In genomic region chr14:95402184-95402583, GRCh38 we compare ENCODE assay signal across 30 cellular contexts.
"Had no signal": no experiment of that assay in that cellular context is flagged by ENCODE, and none has a peak within 500 bp of the region (broad histone marks: within the 10 kb centered on the region; RNA-seq: fewer than 3 reads in every experiment).

No MANE protein-coding gene starts in this region.

- H3K9me3 ChIP-seq: adrenal gland, ascending aorta, ovary, spleen, thoracic aorta, uterus had no signal

- H3K4me3 ChIP-seq: adrenal gland, ascending aorta, hepatocyte, ovary, spleen, thoracic aorta, uterus had no signal

- H3K27ac ChIP-seq: adrenal gland, ascending aorta, brain microvascular endothelial cell, hepatocyte, ovary, spleen, thoracic aorta, uterus, WERI-Rb-1 had no signal

- H2AFZ ChIP-seq: hepatocyte had no signal

- FAIRE-seq: endothelial cell of umbilical vein had no signal

- H3K4me2 ChIP-seq: hepatocyte had no signal

- ATAC-seq: activated CD4-positive, CD25-positive, alpha-beta regulatory T cell treated with anti-CD3 and anti-CD28 coated beads, Interleukin-2, amount 50 U/mL, for 24 hours had no signal

- H3K79me2 ChIP-seq: hepatocyte had no signal

- H3K36me3 ChIP-seq: adrenal gland, ascending aorta, brain microvascular endothelial cell, ovary, thoracic aorta, uterus, WERI-Rb-1 had no signal

- H3K27me3 ChIP-seq: adrenal gland, ascending aorta, brain microvascular endothelial cell, hepatocyte, ovary, spleen, uterus had no signal

- H3K4me1 ChIP-seq: adrenal gland, ascending aorta, spleen, uterus had no signal

- DNase-seq: activated CD4-positive, alpha-beta T cell treated with anti-CD3 and anti-CD28 coated beads for 48 hours; activated CD4-positive, alpha-beta T cell treated with anti-CD3 and anti-CD28 coated beads, Interleukin-2, amount 50 U/mL, for 48 hours; activated CD8-positive, alpha-beta memory T cell treated with anti-CD3 and anti-CD28 coated beads for 24 hours; activated effector memory CD4-positive, alpha-beta T cell treated with anti-CD3 and anti-CD28 coated beads, Interleukin-2, amount 50 U/mL, for 16 hours; activated naive CD4-positive, alpha-beta T cell treated with anti-CD3 and anti-CD28 coated beads for 36 hours; activated naive CD8-positive, alpha-beta T cell treated with anti-CD3 and anti-CD28 coated beads for 36 hours; activated T-cell treated with anti-CD3 and anti-CD28 coated beads, Interleukin-2, amount 50 U/mL, for 1 hour; adrenal gland; brain microvascular endothelial cell; caudate nucleus; foreskin melanocyte; glutamatergic neuron; islet precursor cell; left cardiac atrium; naive B cell; nephron progenitor cell; ovary; retina; spleen; stimulated activated naive CD4-positive, alpha-beta T cell treated with Interleukin-2 at 50 U/mL for 16 hours; SW 1271; T1000; trophoblast cell; uterus; WERI-Rb-1 had no signal
